8 cellular contexts compared by ENCODE assay signal in the genomic region with DNA sequence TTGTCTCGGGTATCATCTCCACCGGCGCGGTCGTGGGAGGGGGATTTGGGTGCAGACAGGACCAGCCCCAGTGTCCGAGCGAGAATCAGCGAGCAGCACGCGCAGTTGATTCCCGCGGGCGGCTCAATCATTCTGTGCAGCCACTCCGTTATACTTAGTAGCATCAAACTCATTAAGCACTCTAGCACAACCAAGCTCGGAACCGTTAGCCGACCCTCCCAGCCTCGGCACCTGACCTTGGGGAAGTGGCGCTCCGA. TPM values are rescaled to one million over a fixed set of nuclear protein-coding genes. Genes with fewer than 3 reads are reported as not detected.
DNase-seq lines count a peak whose midpoint lies in the region; ATAC-seq, FAIRE-seq and TF ChIP-seq lines count a peak whose summit lies in the region.

No MANE protein-coding gene starts in this region.

- H3K4me1 ChIP-seq in SK-N-SH (ENCODE audit: control insufficient read depth in 1 of 2, insufficient read depth in 2 of 2, low read depth in 1 of 2, low read length in 1 of 2) (peaks cover 10 to 16% of the 10 kb centered on the region in 2 experiments; a peak in 2 of 4 replicates), rectal smooth muscle tissue (ENCODE audit: control insufficient read depth, insufficient read depth, low read length) (peaks cover 17% of the 10 kb centered on the region)

- no peak for TF ChIP-seq CTCF in SK-N-SH (IDR thresholded peaks at IDR 0.05)
- TF ChIP-seq CTCF in foreskin fibroblast (IDR thresholded peaks at IDR 0.05; ENCODE audit: low read depth, low read length), result no peak

- H3K27ac ChIP-seq in SK-N-SH (ENCODE audit: low read depth in 2 of 2, low read length in 1 of 2), result peak overlapping the region; percentile 76 to 81
- H3K27ac ChIP-seq in rectal smooth muscle tissue (ENCODE audit: low read depth, low read length), result peak overlapping the region; percentile 50

- 0 out of 2 replicates have a peak, but pooled peaks have one; percentile 2 for TF ChIP-seq POLR2A in GM12891 (IDR thresholded peaks at IDR 0.05; ENCODE audit: low read depth, low read length)
- TF ChIP-seq POLR2A in H54 (IDR thresholded peaks at IDR 0.05; ENCODE audit: low read depth, low read length), result no peak

- no peaks in the 10 kb centered on the region for H3K9me2 ChIP-seq in SK-N-SH

- peak overlapping the region; percentile 87 to 100 for H3K4me3 ChIP-seq in SK-N-SH (ENCODE audit: low read depth in 2 of 2, low read length in 1 of 2)
- H3K4me3 ChIP-seq in foreskin fibroblast (ENCODE audit: low read depth in 1 of 2, low read length in 2 of 2), result peak overlapping the region; percentile 78 to 83
- H3K4me3 ChIP-seq in rectal smooth muscle tissue (ENCODE audit: low read length), result peak overlapping the region; percentile 94

- peaks cover 90% of the 10 kb centered on the region for H3K79me2 ChIP-seq in SK-N-SH (ENCODE audit: insufficient read depth)

- DNase-seq in GM12891 (ENCODE audit: insufficient read length, low spot score) (no peak), SK-N-SH (peak; percentile 74), foreskin fibroblast (no peak), superior temporal gyrus (ENCODE audit: extremely low spot score) (no peak), AG20443 (ENCODE audit: low spot score) (no peak), H54 (ENCODE audit: insufficient read length, low spot score) (no peak)

- TF ChIP-seq RAD21 in SK-N-SH (IDR thresholded peaks at IDR 0.05; ENCODE audit: low read length), result no peak

- H3K36me3 ChIP-seq in SK-N-SH (replicated peaks in 1 of 2; ENCODE audit: control insufficient read depth in 1 of 2, insufficient read depth in 2 of 2, low read length in 1 of 2) (peaks cover 7 to 8% of the 10 kb centered on the region in 2 experiments), rectal smooth muscle tissue (ENCODE audit: control insufficient read depth, insufficient read depth, low read length) (peaks cover 5% of the 10 kb centered on the region)

- ATAC-seq in HG03108 (IDR thresholded peaks at IDR 0.05; ENCODE audit: unreplicated experiment), result no peak

- peak overlapping the region; percentile 82 for H3K4me2 ChIP-seq in SK-N-SH

- CTCF ChIA-PET in SK-N-SH (lab: Yijun Ruan, JAX), result interaction anchor here (0.8 to 5.9 kb wide), 6 partner anchors 10 to 443 kb away, joined by 3 to 47 read pairs (median 8); a partner anchor contains a TSS

- peaks cover 13% of the 10 kb centered on the region for H3F3A ChIP-seq in SK-N-SH (replicated peaks; ENCODE audit: insufficient read depth)

- H3K9ac ChIP-seq in SK-N-SH (peak overlapping the region; percentile 94), rectal smooth muscle tissue (ENCODE audit: low read length) (peak overlapping the region; percentile 16)

- peak overlapping the region; percentile 95 for H2AFZ ChIP-seq in SK-N-SH (ENCODE audit: low read depth)

- WGBS in SK-N-SH (ENCODE audit: low lambda C conversion rate), result 0% methylated on average over 18 of the region's 20 CpGs

- H3K9me3 ChIP-seq in SK-N-SH, result no peaks in the 10 kb centered on the region

- no peaks in the 10 kb centered on the region for H4K20me1 ChIP-seq in SK-N-SH (ENCODE audit: insufficient read depth)

- H3K27me3 ChIP-seq in SK-N-SH (ENCODE audit: insufficient read depth), result no peaks in the 10 kb centered on the region
- H3K27me3 ChIP-seq in rectal smooth muscle tissue (ENCODE audit: control insufficient read depth, insufficient read depth, low read length), result no peaks in the 10 kb centered on the region

- FAIRE-seq in GM12891 (lab: Jason Lieb, UNC) (no peak), H54 (lab: Jason Lieb, UNC) (no peak)

- TF ChIP-seq EP300 in SK-N-SH (IDR thresholded peaks at IDR 0.05; ENCODE audit: borderline replicate concordance in 1 of 2, low read depth in 1 of 2, low read length in 1 of 2), result no peak

- POLR2A ChIA-PET in SK-N-SH (lab: Yijun Ruan, JAX), result no interaction called here

TF ChIP-seq in GM12891, 5 proteins besides CTCF, POLR2A, EP300 and RAD21:
- TF ChIP-seq PAX5 (IDR thresholded peaks at IDR 0.05; ENCODE audit: insufficient read depth, low read length, severe bottlenecking), result no peak
- peak; percentile 16; the same call in 1 of the 2 replicates for TF ChIP-seq POU2F2 (IDR thresholded peaks at IDR 0.05; ENCODE audit: low read depth, low read length)

TF ChIP-seq in SK-N-SH, 30 proteins besides CTCF, POLR2A, EP300 and RAD21:
- TF ChIP-seq GABPA (IDR thresholded peaks at IDR 0.05; ENCODE audit: low read depth) (no peak), CHD2 (IDR thresholded peaks at IDR 0.05; ENCODE audit: low read length, partially characterized antibody) (peak; percentile 19), MXI1 (IDR thresholded peaks at IDR 0.05; ENCODE audit: low read depth, low read length) (peak; percentile 55)

RNA-seq across cellular contexts. Expression of a gene that starts 0.2 kb away (rescaled TPM):
- 6.8 TPM for polyA plus RNA-seq in GM12891 (2012; ENCODE audit: low read depth, missing spikeins)
- 9.4 and 13.3 TPM in 2 replicates for polyA plus RNA-seq in SK-N-SH (2012; rRNA removed)
- 5.8 and 7.4 TPM in 2 replicates for polyA plus RNA-seq in SK-N-SH (2012; cell fraction: cytosol; rRNA removed)
- polyA plus RNA-seq in SK-N-SH (2012; cell fraction: nucleus; rRNA removed), result 44.4 and 51.5 TPM in 2 replicates

RNA-seq across cellular contexts. Expression of a gene that starts 0.4 kb away (rescaled TPM):
- polyA plus RNA-seq in GM12891 (2012; ENCODE audit: low read depth, missing spikeins), result 5.2 TPM
- polyA plus RNA-seq in SK-N-SH (2012; rRNA removed), result 28.6 and 30.4 TPM in 2 replicates
- 17.5 and 25.6 TPM in 2 replicates for polyA plus RNA-seq in SK-N-SH (2012; cell fraction: cytosol; rRNA removed)
- 20.1 and 21.2 TPM in 2 replicates for polyA plus RNA-seq in SK-N-SH (2012; cell fraction: nucleus; rRNA removed)

RNA-seq across cellular contexts. Expression of a gene that starts 39.2 kb away (rescaled TPM):
- not detected for polyA plus RNA-seq in GM12891 (2012; ENCODE audit: low read depth, missing spikeins)
- polyA plus RNA-seq in SK-N-SH (2012; rRNA removed), result 0.19 TPM in 1 of 2 replicates, not detected in the other
- polyA plus RNA-seq in SK-N-SH (2012; cell fraction: cytosol; rRNA removed), result not detected in 2 replicates
- polyA plus RNA-seq in SK-N-SH (2012; cell fraction: nucleus; rRNA removed), result 0.26 and 0.49 TPM in 2 replicates

RNA-seq across cellular contexts. Expression of a gene that starts 52.0 kb away (rescaled TPM):
- polyA plus RNA-seq in GM12891 (2012; ENCODE audit: low read depth, missing spikeins), result 28.1 TPM
- polyA plus RNA-seq in SK-N-SH (2012; rRNA removed), result 43.5 and 44.2 TPM in 2 replicates
- 16.0 and 25.7 TPM in 2 replicates for polyA plus RNA-seq in SK-N-SH (2012; cell fraction: cytosol; rRNA removed)
- polyA plus RNA-seq in SK-N-SH (2012; cell fraction: nucleus; rRNA removed), result 134 and 140 TPM in 2 replicates
